Comparison of ENCODE assay signal across 26 cellular contexts in the genomic region with DNA sequence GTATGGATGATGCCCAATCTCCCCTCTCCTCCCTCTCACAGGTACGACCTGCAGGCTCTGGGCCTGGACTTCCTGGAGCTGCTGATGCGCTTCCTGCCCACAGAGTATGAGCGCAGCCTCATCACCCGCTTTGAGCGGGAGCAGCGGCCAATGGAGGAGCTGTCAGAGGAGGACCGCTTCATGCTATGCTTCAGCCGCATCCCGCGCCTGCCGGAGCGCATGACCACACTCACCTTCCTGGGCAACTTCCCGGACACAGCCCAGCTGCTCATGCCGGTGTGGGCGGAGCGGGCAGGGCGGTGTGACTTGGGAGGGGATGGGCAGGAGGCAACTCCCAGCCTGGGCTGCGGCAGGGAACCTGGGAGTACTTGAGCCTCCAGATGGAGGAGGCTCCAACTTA. TPM values are rescaled to one million over a fixed set of nuclear protein-coding genes. Genes with fewer than 3 reads are reported as not detected.
DNase-seq lines count a peak whose midpoint lies in the region; ATAC-seq and TF ChIP-seq lines count a peak whose summit lies in the region.
"Had no signal": no experiment of that assay in that cellular context is flagged by ENCODE, and none has a peak within 500 bp of the region (broad histone marks: within the 10 kb centered on the region; RNA-seq: fewer than 3 reads in every experiment).

No MANE protein-coding gene starts in this region.

- intact Hi-C loops in right cardiac atrium (cut with DNase I), result no loop called here
- intact Hi-C loops in heart right ventricle (cut with DNase I), result no loop called here

- H3K4me1 ChIP-seq in right cardiac atrium (ENCODE audit: control insufficient read depth, insufficient read depth, low read length), result no peaks in the 10 kb centered on the region
- peaks cover 4 to 34% (median 28%) of the 10 kb centered on the region in 9 donors for H3K4me1 ChIP-seq in heart right ventricle
- peaks cover 19 to 22% of the 10 kb centered on the region in 2 donors for H3K4me1 ChIP-seq in mucosa of rectum (ENCODE audit: control insufficient read depth in 2 of 2, insufficient read depth in 2 of 2, low read length in 2 of 2)

- H3K27ac ChIP-seq in right cardiac atrium (ENCODE audit: low read length) (no peak overlapping the region), heart right ventricle (no peak overlapping the region), mucosa of rectum (ENCODE audit: low read depth in 2 of 2, low read length in 2 of 2) (peak overlapping the region in 1 of 2 donors; percentile 16)
- H3K27ac ChIP-seq: cardiac muscle cell, sigmoid colon, uterus, WERI-Rb-1 had no signal

- H3K4me3 ChIP-seq in right cardiac atrium (ENCODE audit: low read length) (no peak overlapping the region), heart right ventricle (no peak overlapping the region), mucosa of rectum (ENCODE audit: low read length in 2 of 2) (no peak overlapping the region)
- H3K4me3 ChIP-seq: cardiac muscle cell, sigmoid colon, uterus had no signal

- WGBS in right cardiac atrium, result 90% methylated on average over 18 of the region's 18 CpGs
- 92% methylated on average over 18 of the region's 18 CpGs for WGBS in heart right ventricle, 2 donors

- peaks cover 36% of the 10 kb centered on the region for H3K4me1 Mint-ChIP-seq in T-helper 17 cell

- H3K36me3 ChIP-seq in heart right ventricle, result peaks cover 0 to 83% (median 0%) of the 10 kb centered on the region in 9 donors
- peaks cover 10 to 26% of the 10 kb centered on the region in 2 donors for H3K36me3 ChIP-seq in mucosa of rectum (ENCODE audit: control insufficient read depth in 2 of 2, insufficient read depth in 2 of 2, low read length in 2 of 2)
- H3K36me3 ChIP-seq: cardiac muscle cell, sigmoid colon, uterus, WERI-Rb-1 had no signal

- peaks cover 3% of the 10 kb centered on the region for H3K36me3 Mint-ChIP-seq in T-helper 17 cell (ENCODE audit: low read depth)

- peak overlapping the region; percentile 2 for H3K27ac Mint-ChIP-seq in T-helper 17 cell
- H3K27ac Mint-ChIP-seq: CD8-positive, alpha-beta T cell; dendritic cell treated with granulocyte-macrophage colony-stimulating factor and Interleukin-4, amounts not matched to agents 40 ng/mL and 50 ng/mL, for 4 days had no signal

- in situ Hi-C loops in GM13976 (cut with MboI; ENCODE audit: low sequenced_read_pairs, unreplicated experiment), result no loop called here

- peak overlapping the region; percentile 9 to 14 for H3K9ac ChIP-seq in mucosa of rectum (ENCODE audit: low read depth in 1 of 2, low read length in 2 of 2)

- H3K9me3 ChIP-seq in right cardiac atrium (ENCODE audit: control insufficient read depth, low read length) (no peaks in the 10 kb centered on the region), heart right ventricle (no peaks in the 10 kb centered on the region), T-helper 17 cell (ENCODE audit: control insufficient read depth, low read length, poor library complexity, severe bottlenecking) (no peaks in the 10 kb centered on the region), mucosa of rectum (ENCODE audit: control insufficient read depth in 2 of 2, low read length in 2 of 2) (no peaks in the 10 kb centered on the region)
- H3K9me3 ChIP-seq: sigmoid colon, uterus had no signal

- no peak for ATAC-seq in right cardiac atrium
- no peak for ATAC-seq in heart right ventricle
- no peak for ATAC-seq in T-helper 17 cell
- no peak for ATAC-seq in GM19463 (IDR thresholded peaks at IDR 0.05; ENCODE audit: unreplicated experiment)
- ATAC-seq: CD8-positive, alpha-beta T cell; naive thymus-derived CD8-positive, alpha-beta T cell had no signal

- no peaks in the 10 kb centered on the region for H3K27me3 Mint-ChIP-seq in T-helper 17 cell
- H3K27me3 Mint-ChIP-seq: dendritic cell treated with granulocyte-macrophage colony-stimulating factor and Interleukin-4, amounts not matched to agents 40 ng/mL and 50 ng/mL, for 4 days; naive thymus-derived CD8-positive, alpha-beta T cell had no signal

- H3K27me3 ChIP-seq in right cardiac atrium (ENCODE audit: control insufficient read depth, insufficient read depth) (no peaks in the 10 kb centered on the region), heart right ventricle (no peaks in the 10 kb centered on the region), mucosa of rectum (ENCODE audit: control insufficient read depth in 2 of 2, insufficient read depth in 2 of 2, low read length in 2 of 2) (peaks cover 10 to 18% of the 10 kb centered on the region in 2 donors)

- TF ChIP-seq CTCF in heart right ventricle (IDR thresholded peaks at IDR 0.05) (no peak), GM13976 (IDR thresholded peaks at IDR 0.05; ENCODE audit: borderline replicate concordance, control extremely low read depth, extremely low read depth, insufficient read depth, missing control alignments) (no peak)

- DNase-seq in right cardiac atrium (peak in 2 of 3 donors; percentile 20 to 65), heart right ventricle (no peak), T-helper 17 cell (no peak), hippocampal formation (lab: John Stamatoyannopoulos, UW) (no peak), GM13976 (ENCODE audit: low spot score) (no peak), SK-N-DZ (ENCODE audit: low spot score) (no peak)
- DNase-seq: activated CD4-positive, alpha-beta T cell treated with anti-CD3 and anti-CD28 coated beads, Interleukin-2, amount 50 U/mL, for 4 hours; activated gamma-delta T cell treated with Interleukin-2 at 50 U/mL for 16 hours; CD8-positive, alpha-beta T cell; left cardiac atrium; mesendoderm; naive thymus-derived CD8-positive, alpha-beta T cell; NCI-H2029 treated with DMSO at 0.1 percent for 48 hours; NCI-H446 treated with DMSO at 0.1 percent for 48 hours; sigmoid colon; substantia nigra; uterus; WERI-Rb-1 had no signal

- H3K4me3 Mint-ChIP-seq in T-helper 17 cell, result no peak overlapping the region
- H3K4me3 Mint-ChIP-seq: CD8-positive, alpha-beta T cell; dendritic cell treated with granulocyte-macrophage colony-stimulating factor and Interleukin-4, amounts not matched to agents 40 ng/mL and 50 ng/mL, for 4 days; naive thymus-derived CD8-positive, alpha-beta T cell; T-helper 1 cell treated with Interleukin-12 subunit alpha and Interleukin-12 subunit beta and Interleukin-4 antibody, amounts not matched to agents 30 μg/mL and 1 μg/mL, for 36 hours had no signal

RNA-seq across cellular contexts. Expression of gene SPATA32, which starts 18.1 kb away (rescaled TPM):
- not detected for total RNA-seq in right cardiac atrium
- not detected for polyA plus RNA-seq in right cardiac atrium
- under 1 TPM in 2 of 10 donors, not detected in 8; 0.13 to 0.16 TPM for total RNA-seq in heart right ventricle
- not detected for polyA plus RNA-seq in heart right ventricle
- under 1 TPM in 1 of 2 donors, not detected in 1; 0.17 TPM for total RNA-seq in T-helper 17 cell
- polyA plus RNA-seq in SK-N-DZ (2014; cell fraction: cytosol; rRNA removed), result not detected in 2 replicates
- polyA plus RNA-seq in SK-N-DZ (2014; cell fraction: nucleus; rRNA removed), result not detected in 2 replicates
- total RNA-seq: fibroblast of lung, glomerular endothelial cell, left cardiac atrium, sigmoid colon, SK-MEL-5, uterus had no signal
- polyA plus RNA-seq: cardiac muscle cell, fibroblast of lung had no signal

RNA-seq across cellular contexts. Expression of gene FMNL1, which starts 22.1 kb away (rescaled TPM):
- total RNA-seq in right cardiac atrium (10 to 100 TPM; 12.3 to 17.0 (median 14.1) TPM), heart right ventricle (10 to 100 TPM in 5 of 10 donors, 1 to 10 TPM in 5; 6.3 to 28.7 (median 9.8) TPM), T-helper 17 cell (100 to 1,000 TPM; 509 to 550 TPM)
- polyA plus RNA-seq in right cardiac atrium (10.5 TPM), heart right ventricle (10 to 100 TPM in 1 of 2 donors, 1 to 10 TPM in 1; 5.3 to 11.1 TPM)
- 1.7 and 1.9 TPM in 2 replicates for polyA plus RNA-seq in SK-N-DZ (2014; cell fraction: cytosol; rRNA removed)
- polyA plus RNA-seq in SK-N-DZ (2014; cell fraction: nucleus; rRNA removed), result 3.2 and 6.7 TPM in 2 replicates

Comparison
In these comparisons a context has a peak if more than half of its experiments do, and no peak if none do; other contexts are left out.
1. DNase-seq: peak in right cardiac atrium (2 of 3); none in heart right ventricle (0 of 2), T-helper 17 cell (0 of 3), hippocampal formation (0 of 2), GM13976 (single experiment) and SK-N-DZ (single experiment).
2. RNA of gene FMNL1, which starts 22.1 kb away (total RNA-seq): 509 to 550 TPM in T-helper 17 cell; 12.3 to 17.0 TPM in right cardiac atrium and 6.3 to 28.7 TPM in heart right ventricle; every median in the first group is over 10 times any median in the second.